In the genomic region with DNA sequence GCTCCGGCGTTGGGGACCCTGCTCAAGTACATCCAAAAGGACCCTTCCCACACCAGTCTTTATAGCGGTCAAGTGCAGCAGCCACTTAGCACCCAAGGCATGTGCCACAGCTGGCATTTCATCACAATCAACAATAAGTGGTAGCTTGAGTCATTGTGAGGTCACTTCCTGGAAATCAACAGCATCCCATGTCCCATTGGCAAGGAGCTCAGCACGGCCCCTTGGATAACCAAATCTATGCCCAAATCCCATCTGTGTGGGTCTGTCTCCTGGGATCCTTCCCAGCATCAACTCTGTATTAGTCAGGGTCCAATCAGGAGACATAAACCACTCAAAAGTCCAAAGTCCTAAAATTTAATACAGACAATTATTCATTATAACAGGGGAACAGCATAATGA, we compare ENCODE assay signal across 25 cellular contexts. TPM values are rescaled to one million over a fixed set of nuclear protein-coding genes. Genes with fewer than 3 reads are reported as not detected.
DNase-seq lines count a peak whose midpoint lies in the region; ATAC-seq, FAIRE-seq and TF ChIP-seq lines count a peak whose summit lies in the region.
"Had no signal": no experiment of that assay in that cellular context is flagged by ENCODE, and none has a peak within 500 bp of the region (broad histone marks: within the 10 kb centered on the region; RNA-seq: fewer than 3 reads in every experiment).

No MANE protein-coding gene starts in this region.

- H3K4me2 ChIP-seq in astrocyte (ENCODE audit: low read length): no peak overlapping the region

- H3K4me3 ChIP-seq in astrocyte (ENCODE audit: insufficient read depth, low read depth, low read length): no peak overlapping the region
- H3K4me3 ChIP-seq in fibroblast of pulmonary artery (replicated peaks; ENCODE audit: low read depth, low read length): no peak overlapping the region
- no peak overlapping the region for H3K4me3 ChIP-seq in upper lobe of right lung
- H3K4me3 ChIP-seq: right lobe of liver, stomach, tibial artery had no signal

- H3K27ac Mint-ChIP-seq in astrocyte (ENCODE audit: unreplicated experiment): peak overlapping the region; percentile 47
- H3K27ac Mint-ChIP-seq in endothelial cell (ENCODE audit: unreplicated experiment): no peak overlapping the region
- H3K27ac Mint-ChIP-seq: activated CD4-positive, alpha-beta memory T cell treated with anti-CD3 and anti-CD28 coated beads, Interleukin-2, amount 10 ng/mL, durations not matched to agents 7 days and 5 days; activated naive CD8-positive, alpha-beta T cell treated with anti-CD3 and anti-CD28 coated beads, Interleukin-2, amount 50 U/mL, for 24 hours; CD14-positive monocyte; nephron progenitor cell had no signal

- H3K4me1 ChIP-seq in astrocyte (ENCODE audit: insufficient read depth, low read length) (peaks cover 4% of the 10 kb centered on the region), upper lobe of right lung (peaks cover 3% of the 10 kb centered on the region)
- H3K4me1 ChIP-seq: right lobe of liver, tibial artery had no signal

- H3K9ac ChIP-seq in astrocyte (ENCODE audit: low read length): no peak overlapping the region

- H4K20me1 ChIP-seq in astrocyte (ENCODE audit: insufficient read depth, low read length): no peaks in the 10 kb centered on the region

- H3K36me3 ChIP-seq in astrocyte (ENCODE audit: insufficient read depth, low read length) (no peaks in the 10 kb centered on the region), upper lobe of right lung (no peaks in the 10 kb centered on the region)
- H3K36me3 ChIP-seq: stomach, tibial artery had no signal

- DNase-seq in EL (peak; percentile 48), LHCN-M2 (ENCODE audit: low read depth) (peak; percentile 40), astrocyte (ENCODE audit: low read depth) (peak; percentile 8), fibroblast of pulmonary artery (ENCODE audit: low read depth) (peak; percentile 45), endothelial cell (ENCODE audit: low spot score) (no peak), upper lobe of right lung (no peak), NCI-H446 treated with DMSO at 0.1 percent for 48 hours (lab: John Stamatoyannopoulos, UW) (no peak)
- DNase-seq in activated T-cell treated with anti-CD3 and anti-CD28 coated beads, Interleukin-2, amount 50 U/mL, for 4 hours: no peak
- DNase-seq: activated CD4-positive, alpha-beta memory T cell treated with anti-CD3 and anti-CD28 coated beads, Interleukin-2, amount 10 ng/mL, durations not matched to agents 7 days and 5 days; activated gamma-delta T cell treated with Interleukin-2 at 50 U/mL for 16 hours; activated naive CD8-positive, alpha-beta T cell treated with anti-CD3 and anti-CD28 coated beads, Interleukin-2, amount 50 U/mL, for 24 hours; activated T-cell treated with anti-CD3 and anti-CD28 coated beads for 4 hours; erythroblast; NCI-H1105 treated with DMSO at 0.1 percent for 48 hours; NCI-H2081; NCI-H748 treated with DMSO at 0.1 percent for 48 hours; nephron progenitor cell; right lobe of liver; SHP77; stomach; tibial artery had no signal

- H3K27me3 Mint-ChIP-seq in astrocyte (ENCODE audit: low read depth, unreplicated experiment): no peaks in the 10 kb centered on the region
- no peaks in the 10 kb centered on the region for H3K27me3 Mint-ChIP-seq in activated T-cell treated with anti-CD3 and anti-CD28 coated beads, Interleukin-2, amount 50 U/mL, for 4 hours (ENCODE audit: low read depth)
- peaks cover under 1% of the 10 kb centered on the region for H3K27me3 Mint-ChIP-seq in endothelial cell (ENCODE audit: unreplicated experiment)
- H3K27me3 Mint-ChIP-seq: activated naive CD8-positive, alpha-beta T cell treated with anti-CD3 and anti-CD28 coated beads, Interleukin-2, amount 50 U/mL, for 24 hours had no signal

- ATAC-seq in activated T-cell treated with anti-CD3 and anti-CD28 coated beads, Interleukin-2, amount 50 U/mL, for 4 hours: no peak
- ATAC-seq in upper lobe of right lung: no peak
- ATAC-seq: activated naive CD8-positive, alpha-beta T cell treated with anti-CD3 and anti-CD28 coated beads, Interleukin-2, amount 50 U/mL, for 24 hours had no signal

- H3K36me3 Mint-ChIP-seq in astrocyte (ENCODE audit: low read depth, unreplicated experiment) (peaks cover 2% of the 10 kb centered on the region), endothelial cell (ENCODE audit: low read depth, unreplicated experiment) (no peaks in the 10 kb centered on the region)
- H3K36me3 Mint-ChIP-seq in activated T-cell treated with anti-CD3 and anti-CD28 coated beads, Interleukin-2, amount 50 U/mL, for 4 hours (ENCODE audit: insufficient read depth): no peaks in the 10 kb centered on the region
- H3K36me3 Mint-ChIP-seq: CD14-positive monocyte had no signal

- H3K79me2 ChIP-seq in astrocyte (ENCODE audit: insufficient read depth, low read length): no peaks in the 10 kb centered on the region

- H3K4me1 Mint-ChIP-seq in astrocyte (ENCODE audit: low read depth, unreplicated experiment) (peaks cover 7% of the 10 kb centered on the region), endothelial cell (ENCODE audit: unreplicated experiment) (peaks cover 1% of the 10 kb centered on the region)
- H3K4me1 Mint-ChIP-seq in activated T-cell treated with anti-CD3 and anti-CD28 coated beads, Interleukin-2, amount 50 U/mL, for 4 hours (ENCODE audit: low read depth): peaks cover 8% of the 10 kb centered on the region
- H3K4me1 Mint-ChIP-seq: nephron progenitor cell had no signal

- H3K9me3 Mint-ChIP-seq in astrocyte (ENCODE audit: unreplicated experiment) (no peaks in the 10 kb centered on the region), endothelial cell (ENCODE audit: unreplicated experiment) (no peaks in the 10 kb centered on the region)
- H3K9me3 Mint-ChIP-seq in activated T-cell treated with anti-CD3 and anti-CD28 coated beads, Interleukin-2, amount 50 U/mL, for 4 hours: peaks cover 4% of the 10 kb centered on the region
- H3K9me3 Mint-ChIP-seq: activated CD4-positive, alpha-beta memory T cell treated with anti-CD3 and anti-CD28 coated beads, Interleukin-2, amount 10 ng/mL, durations not matched to agents 7 days and 5 days; activated naive CD8-positive, alpha-beta T cell treated with anti-CD3 and anti-CD28 coated beads, Interleukin-2, amount 50 U/mL, for 24 hours had no signal

- H3K27me3 ChIP-seq in astrocyte (ENCODE audit: insufficient read depth, low read length) (no peaks in the 10 kb centered on the region), upper lobe of right lung (no peaks in the 10 kb centered on the region)
- H3K27me3 ChIP-seq: right lobe of liver, stomach, tibial artery had no signal

- no peak for TF ChIP-seq CTCF in astrocyte (IDR thresholded peaks at IDR 0.05; ENCODE audit: insufficient read depth, low read depth, low read length)
- no peak for TF ChIP-seq CTCF in fibroblast of pulmonary artery (IDR thresholded peaks at IDR 0.05; ENCODE audit: low read length, missing control alignments)
- TF ChIP-seq CTCF in endothelial cell (IDR thresholded peaks at IDR 0.05; ENCODE audit: unreplicated experiment): no peak
- TF ChIP-seq CTCF in upper lobe of right lung (IDR thresholded peaks at IDR 0.05): no peak

- intact Hi-C loops in upper lobe of right lung (cut with DNase I): no loop called here

- no peak overlapping the region for H3K4me3 Mint-ChIP-seq in astrocyte (ENCODE audit: unreplicated experiment)
- no peak overlapping the region for H3K4me3 Mint-ChIP-seq in activated T-cell treated with anti-CD3 and anti-CD28 coated beads, Interleukin-2, amount 50 U/mL, for 4 hours
- no peak overlapping the region for H3K4me3 Mint-ChIP-seq in endothelial cell (ENCODE audit: unreplicated experiment)
- H3K4me3 Mint-ChIP-seq: activated CD4-positive, alpha-beta memory T cell treated with anti-CD3 and anti-CD28 coated beads, Interleukin-2, amount 10 ng/mL, durations not matched to agents 7 days and 5 days; activated naive CD8-positive, alpha-beta T cell treated with anti-CD3 and anti-CD28 coated beads, Interleukin-2, amount 50 U/mL, for 24 hours; CD14-positive monocyte; nephron progenitor cell had no signal

- H3K9me3 ChIP-seq in astrocyte (ENCODE audit: insufficient read depth, low read depth, low read length) (no peaks in the 10 kb centered on the region), upper lobe of right lung (no peaks in the 10 kb centered on the region)
- H3K9me3 ChIP-seq: right lobe of liver had no signal

- H3K27ac ChIP-seq in astrocyte (ENCODE audit: low read depth, low read length) (no peak overlapping the region), upper lobe of right lung (no peak overlapping the region)
- H3K27ac ChIP-seq: right lobe of liver, stomach, tibial artery had no signal

- no peak for FAIRE-seq in astrocyte (lab: Jason Lieb, UNC)
- FAIRE-seq: D721Med, HepG2, keratinocyte had no signal

- H2AFZ ChIP-seq in astrocyte (ENCODE audit: low read depth, low read length): no peak overlapping the region

RNA-seq across cellular contexts. Expression of a gene that starts 27.1 kb away (rescaled TPM):
- total RNA-seq in LHCN-M2 (2014; rRNA removed) (103 and 104 TPM in 2 replicates), astrocyte (193 and 202 TPM in 2 replicates), endothelial cell (ENCODE audit: unreplicated experiment) (109 TPM), upper lobe of right lung (106 TPM)
- 252 TPM for polyA plus RNA-seq in LHCN-M2 (2012)
- 100 to 1,000 TPM; 274 to 310 (median 296) TPM for total RNA-seq in activated T-cell treated with anti-CD3 and anti-CD28 coated beads, Interleukin-2, amount 50 U/mL, for 4 hours

RNA-seq across cellular contexts. Expression of a gene that starts 27.2 kb away (rescaled TPM):
- total RNA-seq in LHCN-M2 (2014; rRNA removed): 52.5 and 56.7 TPM in 2 replicates
- 57.0 TPM for polyA plus RNA-seq in LHCN-M2 (2012)
- total RNA-seq in astrocyte: 45.3 and 46.2 TPM in 2 replicates
- total RNA-seq in activated T-cell treated with anti-CD3 and anti-CD28 coated beads, Interleukin-2, amount 50 U/mL, for 4 hours: 10 to 100 TPM; 19.6 to 34.5 (median 20.6) TPM
- 46.3 TPM for total RNA-seq in endothelial cell (ENCODE audit: unreplicated experiment)
- 20.9 TPM for total RNA-seq in upper lobe of right lung

Comparison
In these comparisons a context has a peak if more than half of its experiments do, and no peak if none do; other contexts are left out.
1. DNase-seq: peak in EL (single experiment), LHCN-M2 (single experiment), astrocyte (single experiment) and fibroblast of pulmonary artery (single experiment); none in activated T-cell treated with anti-CD3 and anti-CD28 coated beads, Interleukin-2, amount 50 U/mL, for 4 hours (single experiment), endothelial cell (single experiment), upper lobe of right lung (single experiment) and NCI-H446 treated with DMSO at 0.1 percent for 48 hours (single experiment).